Comparison of ENCODE assay signal across 13 cellular contexts in the genomic region with DNA sequence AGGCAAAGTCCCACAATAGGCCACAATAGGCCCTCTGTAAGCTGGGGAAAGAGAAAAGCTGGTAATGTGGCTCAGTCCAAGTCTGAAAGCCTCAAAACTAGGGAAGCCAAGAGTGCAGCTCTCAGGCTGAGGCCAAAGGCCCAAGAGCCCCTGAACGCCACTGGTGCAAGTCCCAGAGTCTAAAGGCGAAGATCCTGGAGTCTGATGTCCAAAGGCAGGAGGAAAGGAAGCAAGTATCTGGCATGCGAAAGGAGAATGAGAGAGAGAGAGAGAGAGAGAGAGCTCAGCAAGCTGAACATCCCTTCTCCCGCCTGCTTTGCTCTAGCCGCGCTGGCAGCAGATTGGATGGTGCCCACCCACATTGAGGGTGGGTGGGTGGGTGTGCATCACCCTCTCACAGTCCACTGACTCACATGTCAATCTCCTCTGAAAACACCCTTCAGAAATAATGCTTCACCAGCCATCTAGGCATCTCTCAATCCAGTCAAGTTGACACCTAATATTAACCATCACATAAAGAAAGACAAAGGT. TPM values are rescaled to one million over a fixed set of nuclear protein-coding genes. Genes with fewer than 3 reads are reported as not detected.
DNase-seq lines count a peak whose midpoint lies in the region; ATAC-seq and TF ChIP-seq lines count a peak whose summit lies in the region.
"Had no signal": no experiment of that assay in that cellular context is flagged by ENCODE, and none has a peak within 500 bp of the region (broad histone marks: within the 10 kb centered on the region; RNA-seq: fewer than 3 reads in every experiment).

No MANE protein-coding gene starts in this region.

- ATAC-seq in GM23338 (no peak), HG03457 (IDR thresholded peaks at IDR 0.05; ENCODE audit: unreplicated experiment) (no peak), aorta (ENCODE audit: low FRiP score) (no peak), GM18909 (IDR thresholded peaks at IDR 0.05; ENCODE audit: poor library complexity, unreplicated experiment) (no peak)

- no peaks in the 10 kb centered on the region for H3K27me3 ChIP-seq in GM23338 (ENCODE audit: insufficient read depth)
- no peaks in the 10 kb centered on the region for H3K27me3 ChIP-seq in left ventricle myocardium inferior (ENCODE audit: low read depth)
- no peaks in the 10 kb centered on the region for H3K27me3 ChIP-seq in aorta (ENCODE audit: control insufficient read depth in 1 of 2, insufficient read depth in 2 of 2, low read length in 1 of 2)
- H3K27me3 ChIP-seq: SJSA1 had no signal

- no peaks in the 10 kb centered on the region; the same call in 1 of the 2 replicates for H3K4me1 ChIP-seq in GM23338 (ENCODE audit: insufficient read depth)
- peaks cover 4% of the 10 kb centered on the region for H3K4me1 ChIP-seq in left ventricle myocardium inferior
- H3K4me1 ChIP-seq in aorta (ENCODE audit: control insufficient read depth in 1 of 2, insufficient read depth in 2 of 2, low read length in 2 of 2) = no peaks in the 10 kb centered on the region
- H3K4me1 ChIP-seq: SJSA1 had no signal

- no peak overlapping the region for H3K4me3 Mint-ChIP-seq in GM23338
- H3K4me3 Mint-ChIP-seq in activated CD4-positive, alpha-beta T cell treated with anti-CD3 and anti-CD28 coated beads, Interleukin-2, amount 10 ng/mL, durations not matched to agents 24 days and 14 days = no peak overlapping the region
- H3K4me3 Mint-ChIP-seq: activated naive CD4-positive, alpha-beta T cell treated with anti-CD3 and anti-CD28 coated beads for 36 hours had no signal

- TF ChIP-seq CTCF in GM23338 (conservative IDR thresholded peaks at IDR 0.05; ENCODE audit: low read depth in 2 of 2) (no peak), left ventricle myocardium inferior (IDR thresholded peaks at IDR 0.05; ENCODE audit: borderline replicate concordance) (no peak)

- no peaks in the 10 kb centered on the region for H3K27me3 Mint-ChIP-seq in GM23338 (ENCODE audit: insufficient read depth, low read depth, poor library complexity)
- peaks cover 7% of the 10 kb centered on the region for H3K27me3 Mint-ChIP-seq in activated CD4-positive, alpha-beta T cell treated with anti-CD3 and anti-CD28 coated beads, Interleukin-2, amount 10 ng/mL, durations not matched to agents 24 days and 14 days

- no peaks in the 10 kb centered on the region for H3F3A ChIP-seq in GM23338 (replicated peaks; ENCODE audit: low read depth)

- H3K27ac ChIP-seq in GM23338 (ENCODE audit: low read depth) (no peak overlapping the region), left ventricle myocardium inferior (replicated peaks) (peak overlapping the region; percentile 76), skin epidermis (peak overlapping the region in 18 of 21 experiments; percentile 12 to 72 (median 38)), aorta (ENCODE audit: low read depth in 1 of 2, low read length in 2 of 2) (no peak overlapping the region)
- H3K27ac ChIP-seq: SJSA1 had no signal

- no peaks in the 10 kb centered on the region for H4K20me1 ChIP-seq in GM23338 (replicated peaks; ENCODE audit: insufficient read depth)

- H3K4me3 ChIP-seq in GM23338 = no peak overlapping the region
- H3K4me3 ChIP-seq in left ventricle myocardium inferior = no peak overlapping the region
- no peak overlapping the region for H3K4me3 ChIP-seq in skin epidermis
- H3K4me3 ChIP-seq in aorta (ENCODE audit: low read length in 2 of 2) = no peak overlapping the region
- H3K4me3 ChIP-seq: SJSA1 had no signal

- intact Hi-C loops in left ventricle myocardium inferior (cut with micrococcal nuclease) = no loop called here
- intact Hi-C loops in aorta (cut with DNase I) = no loop called here
- intact Hi-C loops in activated CD4-positive, alpha-beta T cell treated with anti-CD3 and anti-CD28 coated beads, Interleukin-2, amount 10 ng/mL, durations not matched to agents 24 days and 14 days (cut with micrococcal nuclease) = no loop called here

- WGBS in aorta, 2 donors = 87 to 89% methylated on average over 5 to 6 of the region's 6 CpGs

- H3K36me3 ChIP-seq in GM23338 (ENCODE audit: insufficient read depth) (no peaks in the 10 kb centered on the region), left ventricle myocardium inferior (no peaks in the 10 kb centered on the region), aorta (ENCODE audit: control insufficient read depth in 1 of 2, insufficient read depth in 2 of 2, low read length in 1 of 2) (no peaks in the 10 kb centered on the region)
- H3K36me3 ChIP-seq: SJSA1 had no signal

- peak overlapping the region; percentile 78 for H2AFZ ChIP-seq in GM23338

- DNase-seq in GM23338 (ENCODE audit: low spot score) (no peak), SK-MEL-5 (ENCODE audit: low read depth, low spot score) (peak; percentile 4), left ventricle myocardium inferior (no peak), aorta (no peak)
- DNase-seq in activated CD4-positive, alpha-beta T cell treated with anti-CD3 and anti-CD28 coated beads, Interleukin-2, amount 10 ng/mL, durations not matched to agents 24 days and 14 days = no peak
- DNase-seq: activated CD4-positive, alpha-beta T cell treated with anti-CD3 and anti-CD28 coated beads for 48 hours; activated naive CD4-positive, alpha-beta T cell treated with anti-CD3 and anti-CD28 coated beads for 36 hours; COR-L47; NCI-H226 had no signal

- no peaks in the 10 kb centered on the region for H3K9me3 ChIP-seq in left ventricle myocardium inferior (replicated peaks)
- no peaks in the 10 kb centered on the region for H3K9me3 ChIP-seq in aorta (ENCODE audit: control insufficient read depth, low read length)
- H3K9me3 ChIP-seq: SJSA1 had no signal

- no peaks in the 10 kb centered on the region for H3K36me3 Mint-ChIP-seq in GM23338 (ENCODE audit: low read depth)
- H3K36me3 Mint-ChIP-seq in activated CD4-positive, alpha-beta T cell treated with anti-CD3 and anti-CD28 coated beads, Interleukin-2, amount 10 ng/mL, durations not matched to agents 24 days and 14 days (ENCODE audit: low read depth) = no peaks in the 10 kb centered on the region

- H3K9me3 Mint-ChIP-seq in GM23338 = no peaks in the 10 kb centered on the region
- no peaks in the 10 kb centered on the region for H3K9me3 Mint-ChIP-seq in activated CD4-positive, alpha-beta T cell treated with anti-CD3 and anti-CD28 coated beads, Interleukin-2, amount 10 ng/mL, durations not matched to agents 24 days and 14 days
- H3K9me3 Mint-ChIP-seq: activated naive CD4-positive, alpha-beta T cell treated with anti-CD3 and anti-CD28 coated beads for 36 hours had no signal

- H3K4me1 Mint-ChIP-seq in GM23338 = peaks cover 9% of the 10 kb centered on the region
- peaks cover 7% of the 10 kb centered on the region for H3K4me1 Mint-ChIP-seq in activated CD4-positive, alpha-beta T cell treated with anti-CD3 and anti-CD28 coated beads, Interleukin-2, amount 10 ng/mL, durations not matched to agents 24 days and 14 days

- no peaks in the 10 kb centered on the region for H3K79me2 ChIP-seq in GM23338 (replicated peaks; ENCODE audit: insufficient read depth)

- H3K4me2 ChIP-seq in GM23338 = no peak overlapping the region

- no peak overlapping the region for H3K27ac Mint-ChIP-seq in GM23338
- no peak overlapping the region for H3K27ac Mint-ChIP-seq in activated CD4-positive, alpha-beta T cell treated with anti-CD3 and anti-CD28 coated beads, Interleukin-2, amount 10 ng/mL, durations not matched to agents 24 days and 14 days
- H3K27ac Mint-ChIP-seq: activated naive CD4-positive, alpha-beta T cell treated with anti-CD3 and anti-CD28 coated beads for 36 hours had no signal

- H3K9me2 ChIP-seq in GM23338 (ENCODE audit: insufficient read depth) = no peaks in the 10 kb centered on the region

- in situ Hi-C loops in SK-MEL-5 (cut with HindIII; ENCODE audit: low pct_unique_long_range_greater_than_20kb, low sequenced_read_pairs) = no loop called here

TF ChIP-seq in GM23338, 12 proteins besides CTCF, POLR2A, EP300 and RAD21 (continues in another document):
- TF ChIP-seq NANOG (IDR thresholded peaks at IDR 0.05; ENCODE audit: borderline replicate concordance) = no peak
- no peak for TF ChIP-seq JUNB (IDR thresholded peaks at IDR 0.05; ENCODE audit: unreplicated experiment)
- TF ChIP-seq EZH2 (IDR thresholded peaks at IDR 0.05; ENCODE audit: low read depth, unreplicated experiment) = no peak
- TF ChIP-seq ZNF331 (CRISPR knock-in tag; IDR thresholded peaks at IDR 0.05; ENCODE audit: low read depth) = no peak
- TF ChIP-seq, protein P1, sequence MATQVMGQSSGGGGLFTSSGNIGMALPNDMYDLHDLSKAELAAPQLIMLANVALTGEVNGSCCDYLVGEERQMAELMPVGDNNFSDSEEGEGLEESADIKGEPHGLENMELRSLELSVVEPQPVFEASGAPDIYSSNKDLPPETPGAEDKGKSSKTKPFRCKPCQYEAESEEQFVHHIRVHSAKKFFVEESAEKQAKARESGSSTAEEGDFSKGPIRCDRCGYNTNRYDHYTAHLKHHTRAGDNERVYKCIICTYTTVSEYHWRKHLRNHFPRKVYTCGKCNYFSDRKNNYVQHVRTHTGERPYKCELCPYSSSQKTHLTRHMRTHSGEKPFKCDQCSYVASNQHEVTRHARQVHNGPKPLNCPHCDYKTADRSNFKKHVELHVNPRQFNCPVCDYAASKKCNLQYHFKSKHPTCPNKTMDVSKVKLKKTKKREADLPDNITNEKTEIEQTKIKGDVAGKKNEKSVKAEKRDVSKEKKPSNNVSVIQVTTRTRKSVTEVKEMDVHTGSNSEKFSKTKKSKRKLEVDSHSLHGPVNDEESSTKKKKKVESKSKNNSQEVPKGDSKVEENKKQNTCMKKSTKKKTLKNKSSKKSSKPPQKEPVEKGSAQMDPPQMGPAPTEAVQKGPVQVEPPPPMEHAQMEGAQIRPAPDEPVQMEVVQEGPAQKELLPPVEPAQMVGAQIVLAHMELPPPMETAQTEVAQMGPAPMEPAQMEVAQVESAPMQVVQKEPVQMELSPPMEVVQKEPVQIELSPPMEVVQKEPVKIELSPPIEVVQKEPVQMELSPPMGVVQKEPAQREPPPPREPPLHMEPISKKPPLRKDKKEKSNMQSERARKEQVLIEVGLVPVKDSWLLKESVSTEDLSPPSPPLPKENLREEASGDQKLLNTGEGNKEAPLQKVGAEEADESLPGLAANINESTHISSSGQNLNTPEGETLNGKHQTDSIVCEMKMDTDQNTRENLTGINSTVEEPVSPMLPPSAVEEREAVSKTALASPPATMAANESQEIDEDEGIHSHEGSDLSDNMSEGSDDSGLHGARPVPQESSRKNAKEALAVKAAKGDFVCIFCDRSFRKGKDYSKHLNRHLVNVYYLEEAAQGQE (IDR thresholded peaks at IDR 0.05; ENCODE audit: unreplicated experiment) = no peak

RNA-seq across cellular contexts. Expression of a gene that starts 30.9 kb away (rescaled TPM):
- 35.2 and 48.8 TPM in 2 replicates for total RNA-seq in GM23338 (2014; rRNA removed; shearing (Covaris generic))
- 33.2 and 38.2 TPM in 2 replicates for polyA plus RNA-seq in GM23338 (2016; fragmentation: Nextera tagmentation; extraction: Ambion mirVana)
- total RNA-seq in SK-MEL-5 (2014; rRNA removed; shearing (Covaris generic)) = 19.3 and 19.8 TPM in 2 replicates
- polyA plus RNA-seq in SK-MEL-5 (2015; cell fraction: cytosol; rRNA removed) = 9.5 and 12.0 TPM in 2 replicates
- polyA plus RNA-seq in SK-MEL-5 (2015; cell fraction: nucleus; rRNA removed) = 19.9 and 23.0 TPM in 2 replicates
- 33.9 TPM for total RNA-seq in left ventricle myocardium inferior
- 100 to 1,000 TPM in 1 of 2 donors, 10 to 100 TPM in 1; 83.9 to 102 TPM for total RNA-seq in aorta
- polyA plus RNA-seq in aorta = 10 to 100 TPM; 12.3 to 32.8 TPM
- total RNA-seq in activated CD4-positive, alpha-beta T cell treated with anti-CD3 and anti-CD28 coated beads, Interleukin-2, amount 10 ng/mL, durations not matched to agents 24 days and 14 days = 30.1 and 30.5 TPM in 2 replicates

Comparison
In these comparisons a context has a peak if more than half of its experiments do, and no peak if none do; other contexts are left out.
1. H3K27ac ChIP-seq: peak in left ventricle myocardium inferior (single experiment) and skin epidermis (18 of 21); none in GM23338 (single experiment) and aorta (0 of 2).